20 cellular contexts compared by ENCODE assay signal in genomic region chr17:71849783-71850768, GRCh38.
DNase-seq lines count a peak whose midpoint lies in the region; ATAC-seq and TF ChIP-seq lines count a peak whose summit lies in the region.
"Had no signal": no experiment of that assay in that cellular context is flagged by ENCODE, and none has a peak within 500 bp of the region (broad histone marks: within the 10 kb centered on the region; RNA-seq: fewer than 3 reads in every experiment).

No MANE protein-coding gene starts in this region.

- no peak overlapping the region for H3K4me3 ChIP-seq in right atrium auricular region
- H3K4me3 ChIP-seq in naive thymus-derived CD4-positive, alpha-beta T cell (ENCODE audit: low read length) = no peak overlapping the region
- H3K4me3 ChIP-seq: body of pancreas, thyroid gland had no signal

- no peak overlapping the region for H3K4me3 Mint-ChIP-seq in naive thymus-derived CD4-positive, alpha-beta T cell
- H3K4me3 Mint-ChIP-seq: activated CD8-positive, alpha-beta memory T cell treated with anti-CD3 and anti-CD28 coated beads, Interleukin-2, amount 10 ng/mL, durations not matched to agents 7 days and 5 days; dendritic cell treated with granulocyte-macrophage colony-stimulating factor and Interleukin-4, amounts not matched to agents 40 ng/mL and 50 ng/mL, for 4 days; IgD-negative memory B cell; natural killer cell; stimulated activated memory B cell treated with anti-CD40 and anti-IgM and Interleukin-4, amounts not matched to agents 10 μg/mL and 1 μg/mL and 100 μg/mL, for 72 hours had no signal

- no peak overlapping the region for H3K27ac Mint-ChIP-seq in naive thymus-derived CD4-positive, alpha-beta T cell
- H3K27ac Mint-ChIP-seq: activated CD8-positive, alpha-beta memory T cell treated with anti-CD3 and anti-CD28 coated beads, Interleukin-2, amount 10 ng/mL, durations not matched to agents 7 days and 5 days; dendritic cell treated with granulocyte-macrophage colony-stimulating factor and Interleukin-4, amounts not matched to agents 40 ng/mL and 50 ng/mL, for 4 days; IgD-negative memory B cell; natural killer cell; stimulated activated memory B cell treated with anti-CD40 and anti-IgM and Interleukin-4, amounts not matched to agents 10 μg/mL and 1 μg/mL and 100 μg/mL, for 72 hours had no signal

- DNase-seq in renal cortical epithelial cell (ENCODE audit: low read depth) (peak; percentile 45), right atrium auricular region (ENCODE audit: low spot score) (no peak), NCI-H2029 (lab: John Stamatoyannopoulos, UW) (no peak)
- DNase-seq in naive thymus-derived CD4-positive, alpha-beta T cell = no peak
- DNase-seq: activated CD4-positive, alpha-beta T cell treated with anti-CD3 and anti-CD28 coated beads for 1 hour; activated CD8-positive, alpha-beta memory T cell treated with anti-CD3 and anti-CD28 coated beads, Interleukin-2, amount 10 ng/mL, durations not matched to agents 7 days and 5 days; activated naive CD4-positive, alpha-beta T cell; BE2C; body of pancreas; DMS 273 treated with DMSO at 0.1 percent for 48 hours; natural killer cell; NCI-H524 treated with DMSO at 0.1 percent for 48 hours; thyroid gland had no signal

- H3K9me3 Mint-ChIP-seq in naive thymus-derived CD4-positive, alpha-beta T cell = peaks cover 0 to 13% (median 3%) of the 10 kb centered on the region in 11 donors

- POLR2A ChIA-PET in naive thymus-derived CD4-positive, alpha-beta T cell (lab: Charles Lee) = no interaction called here

- peaks cover 0 to 9% (median 0%) of the 10 kb centered on the region in 5 donors for H3K27me3 Mint-ChIP-seq in naive thymus-derived CD4-positive, alpha-beta T cell
- H3K27me3 Mint-ChIP-seq: activated CD8-positive, alpha-beta memory T cell treated with anti-CD3 and anti-CD28 coated beads, Interleukin-2, amount 10 ng/mL, durations not matched to agents 7 days and 5 days; dendritic cell treated with granulocyte-macrophage colony-stimulating factor and Interleukin-4, amounts not matched to agents 40 ng/mL and 50 ng/mL, for 4 days; IgD-negative memory B cell; stimulated activated memory B cell treated with anti-CD40 and anti-IgM and Interleukin-4, amounts not matched to agents 10 μg/mL and 1 μg/mL and 100 μg/mL, for 72 hours had no signal

- no peak overlapping the region for H3K27ac ChIP-seq in right atrium auricular region
- H3K27ac ChIP-seq in naive thymus-derived CD4-positive, alpha-beta T cell (ENCODE audit: low read depth, low read length) = no peak overlapping the region
- H3K27ac ChIP-seq: body of pancreas, thyroid gland had no signal

- no peaks in the 10 kb centered on the region for H3K4me1 Mint-ChIP-seq in naive thymus-derived CD4-positive, alpha-beta T cell
- H3K4me1 Mint-ChIP-seq: activated CD8-positive, alpha-beta memory T cell treated with anti-CD3 and anti-CD28 coated beads, Interleukin-2, amount 10 ng/mL, durations not matched to agents 7 days and 5 days; IgD-negative memory B cell; natural killer cell; stimulated activated memory B cell treated with anti-CD40 and anti-IgM and Interleukin-4, amounts not matched to agents 10 μg/mL and 1 μg/mL and 100 μg/mL, for 72 hours had no signal

- H3K36me3 ChIP-seq in right atrium auricular region = no peaks in the 10 kb centered on the region
- H3K36me3 ChIP-seq in naive thymus-derived CD4-positive, alpha-beta T cell (ENCODE audit: control insufficient read depth in 2 of 3, insufficient read depth in 3 of 3, low read length in 3 of 3) = no peaks in the 10 kb centered on the region
- H3K36me3 ChIP-seq: BE2C, thyroid gland had no signal

- intact Hi-C loops in naive thymus-derived CD4-positive, alpha-beta T cell (cut with micrococcal nuclease) = no loop called here

- H3K9me3 ChIP-seq in right atrium auricular region = no peaks in the 10 kb centered on the region
- H3K9me3 ChIP-seq in naive thymus-derived CD4-positive, alpha-beta T cell (ENCODE audit: control insufficient read depth in 2 of 3, low read length in 3 of 3) = no peaks in the 10 kb centered on the region
- H3K9me3 ChIP-seq: body of pancreas, thyroid gland had no signal

- CTCF ChIA-PET in naive thymus-derived CD4-positive, alpha-beta T cell (lab: Charles Lee) = no interaction called here

- TF ChIP-seq CTCF in right atrium auricular region (IDR thresholded peaks at IDR 0.05) = no peak

- H3K27me3 ChIP-seq in right atrium auricular region = no peaks in the 10 kb centered on the region
- no peaks in the 10 kb centered on the region for H3K27me3 ChIP-seq in naive thymus-derived CD4-positive, alpha-beta T cell (ENCODE audit: control insufficient read depth in 2 of 2, insufficient read depth in 2 of 2, low read length in 2 of 2)
- H3K27me3 ChIP-seq: BE2C, body of pancreas, thyroid gland had no signal

- no peaks in the 10 kb centered on the region for H3K4me1 ChIP-seq in right atrium auricular region
- no peaks in the 10 kb centered on the region for H3K4me1 ChIP-seq in naive thymus-derived CD4-positive, alpha-beta T cell (ENCODE audit: control insufficient read depth in 2 of 2, insufficient read depth in 2 of 2, low read length in 2 of 2)
- H3K4me1 ChIP-seq: body of pancreas, thyroid gland had no signal

- ATAC-seq in GM18870 (IDR thresholded peaks at IDR 0.05; ENCODE audit: unreplicated experiment) = peak; percentile 68
- ATAC-seq in HG02588 (IDR thresholded peaks at IDR 0.05; ENCODE audit: unreplicated experiment) = peak; percentile 49
- peak; percentile 74 for ATAC-seq in HG03354 (IDR thresholded peaks at IDR 0.05; ENCODE audit: poor library complexity, severe bottlenecking, unreplicated experiment)
- no peak for ATAC-seq in naive thymus-derived CD4-positive, alpha-beta T cell
- ATAC-seq: activated CD8-positive, alpha-beta memory T cell treated with anti-CD3 and anti-CD28 coated beads, Interleukin-2, amount 10 ng/mL, durations not matched to agents 7 days and 5 days; body of pancreas; esophagus mucosa; natural killer cell; stimulated activated memory B cell treated with anti-CD40 and anti-IgM and Interleukin-4, amounts not matched to agents 10 μg/mL and 1 μg/mL and 100 μg/mL, for 72 hours had no signal

- peaks cover 0 to 13% (median 0%) of the 10 kb centered on the region in 5 donors for H3K36me3 Mint-ChIP-seq in naive thymus-derived CD4-positive, alpha-beta T cell
- H3K36me3 Mint-ChIP-seq: activated CD8-positive, alpha-beta memory T cell treated with anti-CD3 and anti-CD28 coated beads, Interleukin-2, amount 10 ng/mL, durations not matched to agents 7 days and 5 days; IgD-negative memory B cell; natural killer cell; stimulated activated memory B cell treated with anti-CD40 and anti-IgM and Interleukin-4, amounts not matched to agents 10 μg/mL and 1 μg/mL and 100 μg/mL, for 72 hours had no signal
